Comparison of ENCODE assay signal across 1 cellular context in genomic region chr9:87580941-87581438, GRCh38.
TF ChIP-seq lines count a peak whose summit lies in the region.

No MANE protein-coding gene starts in this region.

TF ChIP-seq in K562, 482 proteins besides CTCF, POLR2A, EP300 and RAD21 (continued from another document):
- peak; percentile 71 for TF ChIP-seq HMBOX1 (IDR thresholded peaks at IDR 0.05)
- 0 out of 2 replicates have a peak, but pooled peaks have one; percentile 3 for TF ChIP-seq DPF2 (IDR thresholded peaks at IDR 0.05)
- no peak for TF ChIP-seq ELF1 (tag; IDR thresholded peaks at IDR 0.05)
- TF ChIP-seq ZNF592 (IDR thresholded peaks at IDR 0.05) = no peak
TF ChIP-seq in K562: peak in this region for 3.
